Comparison of ENCODE assay signal across 1 cellular context in the genomic region with DNA sequence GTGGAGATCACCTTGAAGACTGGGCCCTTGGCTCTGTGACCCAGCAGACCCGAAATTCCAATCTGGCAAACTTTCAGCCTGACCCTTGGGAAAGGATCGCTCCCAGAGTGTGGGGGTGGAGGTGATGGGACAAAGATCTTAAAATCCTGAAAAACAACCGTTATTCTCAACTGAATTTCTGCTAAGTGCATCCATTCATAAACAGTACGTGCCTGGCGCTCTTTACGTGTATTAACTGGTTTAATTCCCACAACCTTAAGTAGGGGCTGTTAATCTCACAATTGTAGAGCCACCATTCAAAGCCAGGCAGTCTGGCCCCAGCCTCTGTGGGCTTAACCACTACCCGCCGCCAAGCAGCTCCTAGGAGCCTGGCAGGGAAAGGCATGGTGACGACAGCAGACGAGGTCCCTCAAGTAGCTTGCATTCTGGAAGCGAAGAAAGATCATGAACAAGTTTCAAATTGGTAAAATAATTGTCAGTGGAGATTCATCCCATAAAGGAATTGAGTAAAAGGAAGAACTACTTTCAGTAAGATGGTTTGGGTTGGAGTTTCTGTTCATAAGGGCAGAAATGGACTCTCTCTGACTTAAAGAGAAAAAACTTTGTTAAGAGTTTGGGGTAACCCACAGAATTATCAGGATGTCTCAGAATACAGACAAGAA.
A peak's percentile ranks its signal among the peaks of the same experiment; 100 is the strongest.
TF ChIP-seq lines count a peak whose summit lies in the region.

No MANE protein-coding gene starts in this region.

TF ChIP-seq in GM12878, 131 proteins besides CTCF, POLR2A, EP300 and RAD21 (continued from another document):
- TF ChIP-seq ZSCAN29 (IDR thresholded peaks at IDR 0.05) (peak; percentile 67; the same call in 1 of the 2 replicates), SMC3 (IDR thresholded peaks at IDR 0.05; ENCODE audit: borderline replicate concordance, low read length) (no peak), JUNB (IDR thresholded peaks at IDR 0.05) (peak; percentile 86; the same call in 1 of the 2 replicates), ZNF217 (IDR thresholded peaks at IDR 0.05) (0 out of 2 replicates have a peak, but pooled peaks have one; percentile 63), SMARCA5 (IDR thresholded peaks at IDR 0.05) (peak; percentile 69; the same call in 1 of the 2 replicates), POLR2AphosphoS5 (IDR thresholded peaks at IDR 0.05; ENCODE audit: low read length) (peak; percentile 26; the same call in 1 of the 2 replicates), ZBTB40 (IDR thresholded peaks at IDR 0.05; ENCODE audit: borderline replicate concordance) (no peak), CHD2 (IDR thresholded peaks at IDR 0.05; ENCODE audit: borderline replicate concordance, low read depth, low read length) (no peak), BACH1 (IDR thresholded peaks at IDR 0.05; ENCODE audit: borderline replicate concordance) (no peak), EED (IDR thresholded peaks at IDR 0.05; ENCODE audit: low read depth) (no peak), CEBPB (IDR thresholded peaks at IDR 0.05; ENCODE audit: borderline replicate concordance in 1 of 2, low read depth in 2 of 2, low read length in 2 of 2) (no peak), SUZ12 (IDR thresholded peaks at IDR 0.05; ENCODE audit: unreplicated experiment) (no peak), NR2F1 (conservative IDR thresholded peaks at IDR 0.05) (no peak), RAD51 (IDR thresholded peaks at IDR 0.05) (no peak), ZNF622 (IDR thresholded peaks at IDR 0.05) (no peak), PAX5 (IDR thresholded peaks at IDR 0.05; ENCODE audit: borderline replicate concordance, low read depth, low read length) (no peak), WRNIP1 (IDR thresholded peaks at IDR 0.05; ENCODE audit: borderline replicate concordance, low read depth, low read length) (no peak), MYC (IDR thresholded peaks at IDR 0.05; ENCODE audit: insufficient read depth, insufficient read length, insufficient replicate concordance, low read length, severe bottlenecking) (no peak), NR2C2 (IDR thresholded peaks at IDR 0.05; ENCODE audit: borderline replicate concordance, control insufficient read depth, insufficient read length, low read depth) (no peak), TCF7 (IDR thresholded peaks at IDR 0.05; ENCODE audit: borderline replicate concordance) (no peak), MLLT1 (IDR thresholded peaks at IDR 0.05) (no peak), POU2F2 (IDR thresholded peaks at IDR 0.05; ENCODE audit: borderline replicate concordance, low read depth, low read length) (no peak), RBBP5 (conservative IDR thresholded peaks at IDR 0.05) (no peak), YY1 (IDR thresholded peaks at IDR 0.05; ENCODE audit: low read depth, low read length) (no peak), MTA3 (IDR thresholded peaks at IDR 0.05; ENCODE audit: borderline replicate concordance, low read length) (no peak)
- TF ChIP-seq, protein P1, sequence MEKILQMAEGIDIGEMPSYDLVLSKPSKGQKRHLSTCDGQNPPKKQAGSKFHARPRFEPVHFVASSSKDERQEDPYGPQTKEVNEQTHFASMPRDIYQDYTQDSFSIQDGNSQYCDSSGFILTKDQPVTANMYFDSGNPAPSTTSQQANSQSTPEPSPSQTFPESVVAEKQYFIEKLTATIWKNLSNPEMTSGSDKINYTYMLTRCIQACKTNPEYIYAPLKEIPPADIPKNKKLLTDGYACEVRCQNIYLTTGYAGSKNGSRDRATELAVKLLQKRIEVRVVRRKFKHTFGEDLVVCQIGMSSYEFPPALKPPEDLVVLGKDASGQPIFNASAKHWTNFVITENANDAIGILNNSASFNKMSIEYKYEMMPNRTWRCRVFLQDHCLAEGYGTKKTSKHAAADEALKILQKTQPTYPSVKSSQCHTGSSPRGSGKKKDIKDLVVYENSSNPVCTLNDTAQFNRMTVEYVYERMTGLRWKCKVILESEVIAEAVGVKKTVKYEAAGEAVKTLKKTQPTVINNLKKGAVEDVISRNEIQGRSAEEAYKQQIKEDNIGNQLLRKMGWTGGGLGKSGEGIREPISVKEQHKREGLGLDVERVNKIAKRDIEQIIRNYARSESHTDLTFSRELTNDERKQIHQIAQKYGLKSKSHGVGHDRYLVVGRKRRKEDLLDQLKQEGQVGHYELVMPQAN (conservative IDR thresholded peaks at IDR 0.05): 0 out of 2 replicates have a peak, but pooled peaks have one; percentile 25
- TF ChIP-seq, protein P2, sequence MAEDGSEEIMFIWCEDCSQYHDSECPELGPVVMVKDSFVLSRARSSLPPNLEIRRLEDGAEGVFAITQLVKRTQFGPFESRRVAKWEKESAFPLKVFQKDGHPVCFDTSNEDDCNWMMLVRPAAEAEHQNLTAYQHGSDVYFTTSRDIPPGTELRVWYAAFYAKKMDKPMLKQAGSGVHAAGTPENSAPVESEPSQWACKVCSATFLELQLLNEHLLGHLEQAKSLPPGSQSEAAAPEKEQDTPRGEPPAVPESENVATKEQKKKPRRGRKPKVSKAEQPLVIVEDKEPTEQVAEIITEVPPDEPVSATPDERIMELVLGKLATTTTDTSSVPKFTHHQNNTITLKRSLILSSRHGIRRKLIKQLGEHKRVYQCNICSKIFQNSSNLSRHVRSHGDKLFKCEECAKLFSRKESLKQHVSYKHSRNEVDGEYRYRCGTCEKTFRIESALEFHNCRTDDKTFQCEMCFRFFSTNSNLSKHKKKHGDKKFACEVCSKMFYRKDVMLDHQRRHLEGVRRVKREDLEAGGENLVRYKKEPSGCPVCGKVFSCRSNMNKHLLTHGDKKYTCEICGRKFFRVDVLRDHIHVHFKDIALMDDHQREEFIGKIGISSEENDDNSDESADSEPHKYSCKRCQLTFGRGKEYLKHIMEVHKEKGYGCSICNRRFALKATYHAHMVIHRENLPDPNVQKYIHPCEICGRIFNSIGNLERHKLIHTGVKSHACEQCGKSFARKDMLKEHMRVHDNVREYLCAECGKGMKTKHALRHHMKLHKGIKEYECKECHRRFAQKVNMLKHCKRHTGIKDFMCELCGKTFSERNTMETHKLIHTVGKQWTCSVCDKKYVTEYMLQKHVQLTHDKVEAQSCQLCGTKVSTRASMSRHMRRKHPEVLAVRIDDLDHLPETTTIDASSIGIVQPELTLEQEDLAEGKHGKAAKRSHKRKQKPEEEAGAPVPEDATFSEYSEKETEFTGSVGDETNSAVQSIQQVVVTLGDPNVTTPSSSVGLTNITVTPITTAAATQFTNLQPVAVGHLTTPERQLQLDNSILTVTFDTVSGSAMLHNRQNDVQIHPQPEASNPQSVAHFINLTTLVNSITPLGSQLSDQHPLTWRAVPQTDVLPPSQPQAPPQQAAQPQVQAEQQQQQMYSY (CRISPR knock-in tag; IDR thresholded peaks at IDR 0.05): no peak
- TF ChIP-seq, protein P3, sequence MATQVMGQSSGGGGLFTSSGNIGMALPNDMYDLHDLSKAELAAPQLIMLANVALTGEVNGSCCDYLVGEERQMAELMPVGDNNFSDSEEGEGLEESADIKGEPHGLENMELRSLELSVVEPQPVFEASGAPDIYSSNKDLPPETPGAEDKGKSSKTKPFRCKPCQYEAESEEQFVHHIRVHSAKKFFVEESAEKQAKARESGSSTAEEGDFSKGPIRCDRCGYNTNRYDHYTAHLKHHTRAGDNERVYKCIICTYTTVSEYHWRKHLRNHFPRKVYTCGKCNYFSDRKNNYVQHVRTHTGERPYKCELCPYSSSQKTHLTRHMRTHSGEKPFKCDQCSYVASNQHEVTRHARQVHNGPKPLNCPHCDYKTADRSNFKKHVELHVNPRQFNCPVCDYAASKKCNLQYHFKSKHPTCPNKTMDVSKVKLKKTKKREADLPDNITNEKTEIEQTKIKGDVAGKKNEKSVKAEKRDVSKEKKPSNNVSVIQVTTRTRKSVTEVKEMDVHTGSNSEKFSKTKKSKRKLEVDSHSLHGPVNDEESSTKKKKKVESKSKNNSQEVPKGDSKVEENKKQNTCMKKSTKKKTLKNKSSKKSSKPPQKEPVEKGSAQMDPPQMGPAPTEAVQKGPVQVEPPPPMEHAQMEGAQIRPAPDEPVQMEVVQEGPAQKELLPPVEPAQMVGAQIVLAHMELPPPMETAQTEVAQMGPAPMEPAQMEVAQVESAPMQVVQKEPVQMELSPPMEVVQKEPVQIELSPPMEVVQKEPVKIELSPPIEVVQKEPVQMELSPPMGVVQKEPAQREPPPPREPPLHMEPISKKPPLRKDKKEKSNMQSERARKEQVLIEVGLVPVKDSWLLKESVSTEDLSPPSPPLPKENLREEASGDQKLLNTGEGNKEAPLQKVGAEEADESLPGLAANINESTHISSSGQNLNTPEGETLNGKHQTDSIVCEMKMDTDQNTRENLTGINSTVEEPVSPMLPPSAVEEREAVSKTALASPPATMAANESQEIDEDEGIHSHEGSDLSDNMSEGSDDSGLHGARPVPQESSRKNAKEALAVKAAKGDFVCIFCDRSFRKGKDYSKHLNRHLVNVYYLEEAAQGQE (IDR thresholded peaks at IDR 0.05; ENCODE audit: low read depth, low read length): no peak
- TF ChIP-seq, protein P4, sequence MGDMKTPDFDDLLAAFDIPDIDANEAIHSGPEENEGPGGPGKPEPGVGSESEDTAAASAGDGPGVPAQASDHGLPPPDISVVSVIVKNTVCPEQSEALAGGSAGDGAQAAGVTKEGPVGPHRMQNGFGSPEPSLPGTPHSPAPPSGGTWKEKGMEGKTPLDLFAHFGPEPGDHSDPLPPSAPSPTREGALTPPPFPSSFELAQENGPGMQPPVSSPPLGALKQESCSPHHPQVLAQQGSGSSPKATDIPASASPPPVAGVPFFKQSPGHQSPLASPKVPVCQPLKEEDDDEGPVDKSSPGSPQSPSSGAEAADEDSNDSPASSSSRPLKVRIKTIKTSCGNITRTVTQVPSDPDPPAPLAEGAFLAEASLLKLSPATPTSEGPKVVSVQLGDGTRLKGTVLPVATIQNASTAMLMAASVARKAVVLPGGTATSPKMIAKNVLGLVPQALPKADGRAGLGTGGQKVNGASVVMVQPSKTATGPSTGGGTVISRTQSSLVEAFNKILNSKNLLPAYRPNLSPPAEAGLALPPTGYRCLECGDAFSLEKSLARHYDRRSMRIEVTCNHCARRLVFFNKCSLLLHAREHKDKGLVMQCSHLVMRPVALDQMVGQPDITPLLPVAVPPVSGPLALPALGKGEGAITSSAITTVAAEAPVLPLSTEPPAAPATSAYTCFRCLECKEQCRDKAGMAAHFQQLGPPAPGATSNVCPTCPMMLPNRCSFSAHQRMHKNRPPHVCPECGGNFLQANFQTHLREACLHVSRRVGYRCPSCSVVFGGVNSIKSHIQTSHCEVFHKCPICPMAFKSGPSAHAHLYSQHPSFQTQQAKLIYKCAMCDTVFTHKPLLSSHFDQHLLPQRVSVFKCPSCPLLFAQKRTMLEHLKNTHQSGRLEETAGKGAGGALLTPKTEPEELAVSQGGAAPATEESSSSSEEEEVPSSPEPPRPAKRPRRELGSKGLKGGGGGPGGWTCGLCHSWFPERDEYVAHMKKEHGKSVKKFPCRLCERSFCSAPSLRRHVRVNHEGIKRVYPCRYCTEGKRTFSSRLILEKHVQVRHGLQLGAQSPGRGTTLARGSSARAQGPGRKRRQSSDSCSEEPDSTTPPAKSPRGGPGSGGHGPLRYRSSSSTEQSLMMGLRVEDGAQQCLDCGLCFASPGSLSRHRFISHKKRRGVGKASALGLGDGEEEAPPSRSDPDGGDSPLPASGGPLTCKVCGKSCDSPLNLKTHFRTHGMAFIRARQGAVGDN (IDR thresholded peaks at IDR 0.05): no peak
